ENCODE assay signal across 11 cellular contexts in genomic region chr15:74200394-74200793, GRCh38. TPM values are rescaled to one million over a fixed set of nuclear protein-coding genes. Genes with fewer than 3 reads are reported as not detected.
DNase-seq lines count a peak whose midpoint lies in the region; ATAC-seq and TF ChIP-seq lines count a peak whose summit lies in the region.
"Had no signal": no experiment of that assay in that cellular context is flagged by ENCODE, and none has a peak within 500 bp of the region (broad histone marks: within the 10 kb centered on the region; RNA-seq: fewer than 3 reads in every experiment).

No MANE protein-coding gene starts in this region.

- H3K9me3 Mint-ChIP-seq in neural crest cell, result no peaks in the 10 kb centered on the region
- H3K9me3 Mint-ChIP-seq: WTC11 had no signal

- H3K4me3 ChIP-seq in effector memory CD4-positive, alpha-beta T cell (ENCODE audit: insufficient read depth, low read depth, low read length, poor library complexity, severe bottlenecking), result no peak overlapping the region
- H3K4me3 ChIP-seq: spleen, upper lobe of left lung had no signal

- no peak for ATAC-seq in GM18858 (IDR thresholded peaks at IDR 0.05; ENCODE audit: unreplicated experiment)
- ATAC-seq: WTC11 had no signal

- peaks cover 6% of the 10 kb centered on the region for H3K27me3 Mint-ChIP-seq in neural crest cell (ENCODE audit: low read depth)

- H3K4me1 ChIP-seq in effector memory CD4-positive, alpha-beta T cell (ENCODE audit: control insufficient read depth, insufficient read depth, low read length, poor library complexity, severe bottlenecking), result no peaks in the 10 kb centered on the region

- TF ChIP-seq CTCF in neural crest cell (conservative IDR thresholded peaks at IDR 0.05), result no peak

- H3K36me3 ChIP-seq in effector memory CD4-positive, alpha-beta T cell (ENCODE audit: control insufficient read depth, insufficient read depth, low read length), result no peaks in the 10 kb centered on the region
- H3K36me3 ChIP-seq: spleen, upper lobe of left lung had no signal

- H3K27me3 ChIP-seq in effector memory CD4-positive, alpha-beta T cell (replicated peaks; ENCODE audit: control insufficient read depth, insufficient read depth, low read length, poor library complexity, severe bottlenecking), result no peaks in the 10 kb centered on the region
- H3K27me3 ChIP-seq: upper lobe of left lung had no signal

- DNase-seq in AML-193 (lab: John Stamatoyannopoulos, UW), result peak; percentile 9 to 19
- peak; percentile 38 for DNase-seq in MV-4-11 (lab: John Stamatoyannopoulos, UW)
- DNase-seq in dermis blood vessel endothelial cell, result peak; percentile 52
- DNase-seq in neural crest cell (ENCODE audit: low read depth, low spot score), result no peak
- DNase-seq in effector memory CD4-positive, alpha-beta T cell, result no peak
- no peak for DNase-seq in germinal center (ENCODE audit: low spot score)
- DNase-seq in NCI-H1048 (lab: John Stamatoyannopoulos, UW), result no peak
- DNase-seq: spleen had no signal

- peaks cover 4% of the 10 kb centered on the region for H3K36me3 Mint-ChIP-seq in neural crest cell (ENCODE audit: low read depth)

- H3K27ac ChIP-seq in effector memory CD4-positive, alpha-beta T cell (ENCODE audit: insufficient read depth, low read length, poor library complexity, severe bottlenecking), result no peak overlapping the region
- H3K27ac ChIP-seq: spleen, upper lobe of left lung had no signal

- H3K4me3 Mint-ChIP-seq in neural crest cell, result peak overlapping the region; percentile 89

- peak overlapping the region; percentile 19 for H3K27ac Mint-ChIP-seq in neural crest cell (ENCODE audit: unreplicated experiment)
- H3K27ac Mint-ChIP-seq: WTC11 had no signal

- no peaks in the 10 kb centered on the region for H3K9me3 ChIP-seq in effector memory CD4-positive, alpha-beta T cell (ENCODE audit: control insufficient read depth, low read length)
- H3K9me3 ChIP-seq: spleen, upper lobe of left lung had no signal

- peaks cover 60% of the 10 kb centered on the region for H3K4me1 Mint-ChIP-seq in neural crest cell

RNA-seq across cellular contexts. Expression of gene STRA6, which starts 2.2 kb away (rescaled TPM):
- total RNA-seq in dermis blood vessel endothelial cell (0.51 TPM in 1 of 2 replicates, not detected in the other), neural crest cell (138 and 146 TPM in 2 replicates)

RNA-seq across cellular contexts. Expression of gene ISLR, which starts 26.9 kb away (rescaled TPM):
- 0.17 and 0.79 TPM in 2 replicates for total RNA-seq in dermis blood vessel endothelial cell
- 1.5 and 2.6 TPM in 2 replicates for total RNA-seq in neural crest cell

RNA-seq across cellular contexts. Expression of gene CCDC33, which starts 35.7 kb away (rescaled TPM):
- total RNA-seq in dermis blood vessel endothelial cell (0.05 TPM in 1 of 2 replicates, not detected in the other), neural crest cell (15.1 and 15.6 TPM in 2 replicates)
- total RNA-seq: spleen had no signal

Comparison
In these comparisons a context has a peak if more than half of its experiments do, and no peak if none do; other contexts are left out.
1. DNase-seq: peak in AML-193 (2 of 2), MV-4-11 (single experiment) and dermis blood vessel endothelial cell (single experiment); none in neural crest cell (single experiment), effector memory CD4-positive, alpha-beta T cell (0 of 3), germinal center (single experiment) and NCI-H1048 (single experiment).
2. RNA of gene STRA6, which starts 2.2 kb away (total RNA-seq): 138 to 146 TPM in neural crest cell; 0.51 TPM in dermis blood vessel endothelial cell; every median in the first group is over 10 times any median in the second.
3. RNA of gene CCDC33, which starts 35.7 kb away (total RNA-seq): 15.1 to 15.6 TPM in neural crest cell; 0.05 TPM in dermis blood vessel endothelial cell; every median in the first group is over 10 times any median in the second.